ENCODE assay signal across 14 cellular contexts in the genomic region with DNA sequence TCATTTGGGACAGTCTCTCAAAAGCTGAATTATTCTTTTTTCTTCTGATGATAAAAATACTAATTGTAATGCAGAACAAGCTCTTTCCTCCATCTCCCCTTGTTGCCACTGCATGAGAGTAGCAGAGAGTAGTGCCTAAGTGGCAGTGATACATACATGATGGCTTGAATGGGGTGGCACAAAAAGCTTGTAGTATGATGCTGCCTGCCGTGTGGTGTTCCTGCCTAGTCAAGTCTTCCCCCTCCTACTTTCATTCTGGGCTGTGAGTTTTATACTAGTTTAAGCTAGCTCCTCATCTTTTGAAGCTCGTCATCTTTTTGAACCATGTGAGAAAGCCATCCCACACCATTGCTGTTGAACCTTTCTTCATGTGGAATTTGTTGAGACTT.
DNase-seq lines count a peak whose midpoint lies in the region; ATAC-seq and TF ChIP-seq lines count a peak whose summit lies in the region.
"Had no signal": no experiment of that assay in that cellular context is flagged by ENCODE, and none has a peak within 500 bp of the region (broad histone marks: within the 10 kb centered on the region; RNA-seq: fewer than 3 reads in every experiment).

No MANE protein-coding gene starts in this region.

- no peaks in the 10 kb centered on the region for H3K9me3 ChIP-seq in lung (ENCODE audit: control insufficient read depth in 2 of 2, insufficient read depth in 1 of 2, low read length in 1 of 2)
- no peaks in the 10 kb centered on the region for H3K9me3 ChIP-seq in uterus
- H3K9me3 ChIP-seq: Peyer's patch, SK-N-SH had no signal

- peaks cover 45% of the 10 kb centered on the region for H3K4me1 Mint-ChIP-seq in activated T-helper 1 cell treated with anti-CD3 and anti-CD28 coated beads, Interleukin-12 subunit alpha, Interleukin-12 subunit beta, Interleukin-2, Interleukin-4 antibody, amounts not matched to agents 30 ng/mL and 10 ng/mL and 1 ng/mL, durations not matched to agents 14 hours and 24 hours and 36 hours (ENCODE audit: low read depth)
- peaks cover 17% of the 10 kb centered on the region for H3K4me1 Mint-ChIP-seq in chondrocyte (ENCODE audit: low read depth)

- H3K27ac ChIP-seq in lung (ENCODE audit: low read depth in 1 of 2, low read length in 1 of 2) (peak overlapping the region in 1 of 2 donors; percentile 37), uterus (peak overlapping the region; percentile 1 to 48)

- H3K27ac Mint-ChIP-seq in activated T-helper 1 cell treated with anti-CD3 and anti-CD28 coated beads, Interleukin-12 subunit alpha, Interleukin-12 subunit beta, Interleukin-2, Interleukin-4 antibody, amounts not matched to agents 30 ng/mL and 10 ng/mL and 1 ng/mL, durations not matched to agents 14 hours and 24 hours and 36 hours = peak overlapping the region; percentile 38
- H3K27ac Mint-ChIP-seq in chondrocyte (ENCODE audit: unreplicated experiment) = no peak overlapping the region

- TF ChIP-seq CTCF in lung (IDR thresholded peaks at IDR 0.05; ENCODE audit: control extremely low read depth, extremely low read depth) (no peak), uterus (IDR thresholded peaks at IDR 0.05) (no peak), chondrocyte (IDR thresholded peaks at IDR 0.05) (no peak)

- peaks cover 10% of the 10 kb centered on the region for H3K27me3 Mint-ChIP-seq in activated T-helper 1 cell treated with anti-CD3 and anti-CD28 coated beads, Interleukin-12 subunit alpha, Interleukin-12 subunit beta, Interleukin-2, Interleukin-4 antibody, amounts not matched to agents 30 ng/mL and 10 ng/mL and 1 ng/mL, durations not matched to agents 14 hours and 24 hours and 36 hours (ENCODE audit: insufficient read depth)
- peaks cover 14% of the 10 kb centered on the region for H3K27me3 Mint-ChIP-seq in chondrocyte (ENCODE audit: low read depth)
- H3K27me3 Mint-ChIP-seq: IgD-negative memory B cell had no signal

- H3K4me3 Mint-ChIP-seq in activated T-helper 1 cell treated with anti-CD3 and anti-CD28 coated beads, Interleukin-12 subunit alpha, Interleukin-12 subunit beta, Interleukin-2, Interleukin-4 antibody, amounts not matched to agents 30 ng/mL and 10 ng/mL and 1 ng/mL, durations not matched to agents 14 hours and 24 hours and 36 hours = no peak overlapping the region
- H3K4me3 Mint-ChIP-seq in chondrocyte (ENCODE audit: unreplicated experiment) = no peak overlapping the region

- H3K4me3 ChIP-seq in lung = no peak overlapping the region
- H3K4me3 ChIP-seq in uterus = no peak overlapping the region
- H3K4me3 ChIP-seq: Peyer's patch had no signal

- 63 to 67% methylated on average over 2 of the region's 2 CpGs for WGBS in lung, 2 donors

- no peaks in the 10 kb centered on the region for H3K27me3 ChIP-seq in lung (ENCODE audit: control insufficient read depth, insufficient read depth)
- no peaks in the 10 kb centered on the region for H3K27me3 ChIP-seq in uterus
- H3K27me3 ChIP-seq: Peyer's patch had no signal

- ATAC-seq in lung (ENCODE audit: insufficient read depth, low FRiP score) = peak; percentile 39
- ATAC-seq: esophagus mucosa had no signal

- H3K36me3 ChIP-seq in lung (ENCODE audit: control insufficient read depth in 2 of 2, insufficient read depth in 2 of 2, low read length in 2 of 2) (no peaks in the 10 kb centered on the region), uterus (no peaks in the 10 kb centered on the region)
- H3K36me3 ChIP-seq: Peyer's patch had no signal

- peaks cover 30% of the 10 kb centered on the region for H3K9me3 Mint-ChIP-seq in activated T-helper 1 cell treated with anti-CD3 and anti-CD28 coated beads, Interleukin-12 subunit alpha, Interleukin-12 subunit beta, Interleukin-2, Interleukin-4 antibody, amounts not matched to agents 30 ng/mL and 10 ng/mL and 1 ng/mL, durations not matched to agents 14 hours and 24 hours and 36 hours
- peaks cover 2% of the 10 kb centered on the region for H3K9me3 Mint-ChIP-seq in chondrocyte (ENCODE audit: low read depth)

- DNase-seq in stimulated activated CD4-positive, alpha-beta T cell treated with anti-CD3 and anti-CD28 coated beads, Interleukin-1b, Interleukin-23, amount 100 ng/mL, for 48 hours = peak; percentile 43
- DNase-seq in stimulated activated CD4-positive, alpha-beta T cell treated with anti-CD3 and anti-CD28 coated beads, Interleukin-2, amount 100 ng/mL, for 24 hours = no peak
- DNase-seq in activated T-helper 1 cell treated with anti-CD3 and anti-CD28 coated beads, Interleukin-12 subunit alpha, Interleukin-12 subunit beta, Interleukin-2, Interleukin-4 antibody, amounts not matched to agents 30 ng/mL and 10 ng/mL and 1 ng/mL, durations not matched to agents 14 hours and 24 hours and 36 hours (ENCODE audit: low spot score) = no peak
- DNase-seq in lung (ENCODE audit: low spot score) = no peak
- DNase-seq in uterus = no peak
- DNase-seq in nucleus accumbens (lab: John Stamatoyannopoulos, UW) = no peak
- DNase-seq in chondrocyte (ENCODE audit: low spot score) = no peak
- no peak for DNase-seq in activated gamma-delta T cell (lab: John Stamatoyannopoulos, UW)
- DNase-seq: DMS 273 treated with DMSO at 0.1 percent for 48 hours, glutamatergic neuron, Peyer's patch, SK-N-SH had no signal

- intact Hi-C loops in activated T-helper 1 cell treated with anti-CD3 and anti-CD28 coated beads, Interleukin-12 subunit alpha, Interleukin-12 subunit beta, Interleukin-2, Interleukin-4 antibody, amounts not matched to agents 30 ng/mL and 10 ng/mL and 1 ng/mL, durations not matched to agents 14 hours and 24 hours and 36 hours (cut with micrococcal nuclease) = no loop called here
- intact Hi-C loops in uterus (cut with DNase I; ENCODE audit: low total_unique reads) = no loop called here

- H3K4me1 ChIP-seq in lung (ENCODE audit: control insufficient read depth in 2 of 2, insufficient read depth in 2 of 2, low read length in 2 of 2) = peaks cover 0 to 1% of the 10 kb centered on the region in 2 donors
- no peaks in the 10 kb centered on the region for H3K4me1 ChIP-seq in uterus

- H3K36me3 Mint-ChIP-seq in activated T-helper 1 cell treated with anti-CD3 and anti-CD28 coated beads, Interleukin-12 subunit alpha, Interleukin-12 subunit beta, Interleukin-2, Interleukin-4 antibody, amounts not matched to agents 30 ng/mL and 10 ng/mL and 1 ng/mL, durations not matched to agents 14 hours and 24 hours and 36 hours (ENCODE audit: low read depth) = peaks cover 12% of the 10 kb centered on the region
- H3K36me3 Mint-ChIP-seq in chondrocyte (ENCODE audit: low read depth) = no peaks in the 10 kb centered on the region

- TF ChIP-seq POLR2A in uterus (IDR thresholded peaks at IDR 0.05) = no peak
